ENCODE assay signal across 25 cellular contexts in the genomic region with DNA sequence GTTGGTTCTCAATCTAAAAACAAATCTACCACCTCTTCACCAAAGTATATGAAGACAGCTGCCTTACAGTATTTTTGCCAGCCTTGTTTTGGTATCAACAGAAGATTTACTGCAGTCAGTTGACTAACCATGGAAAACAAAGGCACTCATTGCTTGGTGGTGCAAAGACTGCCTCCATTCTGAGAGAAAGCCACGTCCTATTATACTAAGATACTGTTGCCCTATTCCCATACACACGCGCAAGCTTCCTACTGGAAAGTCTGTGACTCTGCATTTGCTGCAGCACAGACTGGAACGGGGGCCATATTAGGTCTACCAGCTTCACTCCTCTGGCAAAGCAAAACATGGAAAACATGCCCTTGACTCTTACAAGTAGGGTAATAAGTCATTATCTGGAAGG. TPM values are rescaled to one million over a fixed set of nuclear protein-coding genes. Genes with fewer than 3 reads are reported as not detected.
DNase-seq lines count a peak whose midpoint lies in the region; ATAC-seq, FAIRE-seq and TF ChIP-seq lines count a peak whose summit lies in the region.
"Had no signal": no experiment of that assay in that cellular context is flagged by ENCODE, and none has a peak within 500 bp of the region (broad histone marks: within the 10 kb centered on the region; RNA-seq: fewer than 3 reads in every experiment).

No MANE protein-coding gene starts in this region.

- ATAC-seq in HG03196 (IDR thresholded peaks at IDR 0.05; ENCODE audit: unreplicated experiment): no peak
- ATAC-seq: HepG2 had no signal

- peak in 1 of 10 donors; percentile 42 for DNase-seq in dorsolateral prefrontal cortex
- peak; percentile 48 for DNase-seq in midbrain (lab: John Stamatoyannopoulos, UW)
- DNase-seq in superior temporal gyrus (ENCODE audit: extremely low spot score): peak; percentile 82
- no peak for DNase-seq in GM12892 (ENCODE audit: insufficient read length)
- DNase-seq in cardiac septum (ENCODE audit: low spot score): no peak
- DNase-seq: Caco-2; CD4-positive, alpha-beta memory T cell; H9; HFFc6; KBM-7; NCI-H1092 treated with DMSO at 0.1 percent for 48 hours; NCI-H1436 treated with DMSO at 0.1 percent for 48 hours; NCI-H1930; NCI-H2227 treated with DMSO at 0.1 percent for 48 hours; NCI-H510A; NCI-H748 treated with DMSO at 0.1 percent for 48 hours; SHP77 treated with DMSO at 0.1 percent for 48 hours; SK-N-SH had no signal

- H3K79me2 ChIP-seq in OCI-LY3 (ENCODE audit: low read length): peaks cover 12% of the 10 kb centered on the region

- H4K20me1 ChIP-seq in OCI-LY3 (ENCODE audit: insufficient read depth, low read length): no peaks in the 10 kb centered on the region

- no peak for TF ChIP-seq CTCF in OCI-LY3 (IDR thresholded peaks at IDR 0.05; ENCODE audit: low read depth, low read length)
- peak in 3 of 56 donors; percentile 13 to 18 (median 17) for TF ChIP-seq CTCF in dorsolateral prefrontal cortex (IDR thresholded peaks at IDR 0.05 in 54 of 56, conservative IDR thresholded peaks at IDR 0.05 in 2 of 56; ENCODE audit: low read depth in 1 of 56, partially characterized antibody in 56 of 56)

- no peaks in the 10 kb centered on the region for H3K9me3 ChIP-seq in OCI-LY3 (ENCODE audit: insufficient read depth, low read length)
- H3K9me3 ChIP-seq: BLaER1, Caco-2, SK-N-SH had no signal

- intact Hi-C loops in dorsolateral prefrontal cortex (cut with DNase I) (no loop called here), cardiac septum (cut with DNase I) (loop anchor here (5.0 kb wide), 1 partner anchor 46 kb away; no protein-coding TSS in a partner anchor)

- FAIRE-seq in GM12892 (lab: Jason Lieb, UNC): no peak
- FAIRE-seq: GM12891, HepG2 had no signal

- H3K36me3 ChIP-seq in OCI-LY3 (replicated peaks; ENCODE audit: low read depth, low read length): peaks cover 51% of the 10 kb centered on the region

- no peaks in the 10 kb centered on the region for H3K27me3 ChIP-seq in OCI-LY3 (ENCODE audit: low read depth, low read length)
- H3K27me3 ChIP-seq in dorsolateral prefrontal cortex: no peaks in the 10 kb centered on the region
- H3K27me3 ChIP-seq: BLaER1 had no signal

- no peak for TF ChIP-seq POLR2A in GM12892 (IDR thresholded peaks at IDR 0.05; ENCODE audit: low read depth, low read length)

- H3K9ac ChIP-seq in OCI-LY3 (ENCODE audit: low read length): peak overlapping the region; percentile 14; the same call in 1 of the 2 replicates
- H3K9ac ChIP-seq: BLaER1, SK-N-SH had no signal

- H3K4me3 ChIP-seq in OCI-LY3 (ENCODE audit: low read length): peak overlapping the region; percentile 47
- H3K4me3 ChIP-seq in dorsolateral prefrontal cortex: peak overlapping the region in 2 of 59 donors; percentile 5 to 10
- H3K4me3 ChIP-seq: BLaER1 had no signal

- peaks cover 47% of the 10 kb centered on the region for H3K4me1 ChIP-seq in OCI-LY3 (ENCODE audit: low read length)
- H3K4me1 ChIP-seq: BLaER1 had no signal

- H2AFZ ChIP-seq in OCI-LY3 (ENCODE audit: low read depth, low read length): no peak overlapping the region

- peak overlapping the region; percentile 70 for H3K4me2 ChIP-seq in OCI-LY3 (ENCODE audit: low read length)
- H3K4me2 ChIP-seq: BLaER1, SK-N-SH had no signal

- peak overlapping the region; percentile 80 for H3K27ac ChIP-seq in OCI-LY3 (ENCODE audit: low read length)
- H3K27ac ChIP-seq in dorsolateral prefrontal cortex: peak overlapping the region in 58 of 59 donors; percentile 8 to 93 (median 76)
- H3K27ac ChIP-seq: BLaER1, HL-60, RWPE1 had no signal

RNA-seq across cellular contexts. Expression of a gene that starts 18.0 kb away (rescaled TPM):
- 100 to 1,000 TPM in 13 of 120 experiments, 10 to 100 TPM in 107; 33.2 to 154 (median 67.8) TPM for total RNA-seq in dorsolateral prefrontal cortex
- 10.3 TPM for polyA plus RNA-seq in GM12892 (2012; ENCODE audit: missing spikeins)
- total RNA-seq in cardiac septum: 27.5 TPM

Comparison
In these comparisons a context has a peak if more than half of its experiments do, and no peak if none do; other contexts are left out.
1. DNase-seq: peak in midbrain (single experiment) and superior temporal gyrus (single experiment); none in GM12892 (single experiment) and cardiac septum (single experiment).